In genomic region chr18:22343613-22344012, GRCh38 we compare ENCODE assay signal across 26 cellular contexts.
DNase-seq lines count a peak whose midpoint lies in the region; ATAC-seq, FAIRE-seq and TF ChIP-seq lines count a peak whose summit lies in the region.
"Had no signal": no experiment of that assay in that cellular context is flagged by ENCODE, and none has a peak within 500 bp of the region (broad histone marks: within the 10 kb centered on the region; RNA-seq: fewer than 3 reads in every experiment).

No MANE protein-coding gene starts in this region.

- H3K4me1 Mint-ChIP-seq in activated T-cell treated with anti-CD3 and anti-CD28 coated beads, Interleukin-2, amount 50 U/mL, for 24 hours (ENCODE audit: low read depth): peaks cover 61% of the 10 kb centered on the region
- peaks cover 82% of the 10 kb centered on the region for H3K4me1 Mint-ChIP-seq in central memory CD8-positive, alpha-beta T cell
- H3K4me1 Mint-ChIP-seq: activated B cell treated with CpG ODN at 0.5 μM for 24 hours; stimulated activated naive B cell treated with anti-CD40 and anti-IgM and Interleukin-4, amounts not matched to agents 10 μg/mL and 1 μg/mL and 100 μg/mL, for 72 hours had no signal

- no peaks in the 10 kb centered on the region for H3K36me3 ChIP-seq in Loucy (ENCODE audit: insufficient read depth, low read length)
- no peaks in the 10 kb centered on the region for H3K36me3 ChIP-seq in small intestine (ENCODE audit: control insufficient read depth in 2 of 2, insufficient read depth in 2 of 2, low read length in 2 of 2)
- H3K36me3 ChIP-seq: lower lobe of right lung, SJSA1, upper lobe of right lung had no signal

- H3K4me3 Mint-ChIP-seq in activated T-cell treated with anti-CD3 and anti-CD28 coated beads, Interleukin-2, amount 50 U/mL, for 24 hours: no peak overlapping the region
- peak overlapping the region; percentile 89 for H3K4me3 Mint-ChIP-seq in central memory CD8-positive, alpha-beta T cell
- H3K4me3 Mint-ChIP-seq: activated B cell treated with CpG ODN at 0.5 μM for 24 hours; nephron progenitor cell; stimulated activated naive B cell treated with anti-CD40 and anti-IgM and Interleukin-4, amounts not matched to agents 10 μg/mL and 1 μg/mL and 100 μg/mL, for 72 hours had no signal

- H3K9ac ChIP-seq in Loucy (ENCODE audit: low read depth, low read length, poor library complexity, severe bottlenecking): no peak overlapping the region

- H3K9me2 ChIP-seq in Loucy (replicated peaks; ENCODE audit: low read depth, low read length): no peaks in the 10 kb centered on the region

- H3K4me3 ChIP-seq in Loucy (ENCODE audit: low read length, poor library complexity, severe bottlenecking): no peak overlapping the region
- no peak overlapping the region for H3K4me3 ChIP-seq in small intestine (ENCODE audit: low read depth in 1 of 2, low read length in 2 of 2)
- H3K4me3 ChIP-seq: lower lobe of right lung, SJSA1, upper lobe of right lung had no signal

- H3K4me1 ChIP-seq in Loucy (ENCODE audit: insufficient read depth, low read length, poor library complexity, severe bottlenecking) (peaks cover 52% of the 10 kb centered on the region), small intestine (ENCODE audit: control insufficient read depth in 2 of 2, insufficient read depth in 1 of 2, low read depth in 1 of 2, low read length in 1 of 2) (peaks cover 4 to 8% of the 10 kb centered on the region in 2 donors)

- H4K20me1 ChIP-seq in Loucy (ENCODE audit: insufficient read depth, low read length, poor library complexity, severe bottlenecking): no peaks in the 10 kb centered on the region

- H3F3A ChIP-seq in Loucy (ENCODE audit: low read depth): no peaks in the 10 kb centered on the region

- peaks cover 27% of the 10 kb centered on the region for H3K27me3 Mint-ChIP-seq in activated T-cell treated with anti-CD3 and anti-CD28 coated beads, Interleukin-2, amount 50 U/mL, for 24 hours
- no peaks in the 10 kb centered on the region for H3K27me3 Mint-ChIP-seq in central memory CD8-positive, alpha-beta T cell

- peak overlapping the region; percentile 23 for H3K4me2 ChIP-seq in Loucy (ENCODE audit: low read depth, low read length, poor library complexity, severe bottlenecking)

- H3K27ac Mint-ChIP-seq in activated T-cell treated with anti-CD3 and anti-CD28 coated beads, Interleukin-2, amount 50 U/mL, for 24 hours: peak overlapping the region; percentile 22
- peak overlapping the region; percentile 99 for H3K27ac Mint-ChIP-seq in central memory CD8-positive, alpha-beta T cell (ENCODE audit: low read depth)
- H3K27ac Mint-ChIP-seq: activated B cell treated with CpG ODN at 0.5 μM for 24 hours; nephron progenitor cell; stimulated activated naive B cell treated with anti-CD40 and anti-IgM and Interleukin-4, amounts not matched to agents 10 μg/mL and 1 μg/mL and 100 μg/mL, for 72 hours had no signal

- ATAC-seq in central memory CD8-positive, alpha-beta T cell (replicated peaks; ENCODE audit: extremely low read depth, poor library complexity, severe bottlenecking): no peak
- ATAC-seq: lower lobe of right lung; stimulated activated naive B cell treated with anti-CD40 and anti-IgM and Interleukin-4, amounts not matched to agents 10 μg/mL and 1 μg/mL and 100 μg/mL, for 72 hours; upper lobe of right lung had no signal

- peak overlapping the region; percentile 18; the same call in 1 of the 2 replicates for H2AFZ ChIP-seq in Loucy (ENCODE audit: low read length)

- no peak for TF ChIP-seq CTCF in Loucy (conservative IDR thresholded peaks at IDR 0.05; ENCODE audit: low read length)

- no peaks in the 10 kb centered on the region for H3K79me2 ChIP-seq in Loucy (ENCODE audit: insufficient read depth, low read length)

- WGBS in small intestine, 3 donors: 81 to 97% (median 84%) methylated on average over 5 of the region's 5 CpGs

- DNase-seq in activated T-cell treated with anti-CD3 and anti-CD28 coated beads, Interleukin-2, amount 50 U/mL, for 24 hours: no peak
- no peak for DNase-seq in activated T-cell treated with anti-CD3 and anti-CD28 coated beads, Interleukin-2, amount 50 U/mL, for 1 hour
- DNase-seq in central memory CD8-positive, alpha-beta T cell (ENCODE audit: low spot score in 2 of 2): no peak
- no peak for DNase-seq in small intestine
- no peak for DNase-seq in NOMO-1 (lab: John Stamatoyannopoulos, UW; ENCODE audit: unreplicated experiment in 2 of 2)
- DNase-seq in NCI-H446 (lab: John Stamatoyannopoulos, UW): no peak
- DNase-seq in 8988T: no peak
- DNase-seq: activated B cell treated with CpG ODN at 0.5 μM for 24 hours; activated CD8-positive, alpha-beta memory T cell treated with anti-CD3 and anti-CD28 coated beads, Interleukin-2, amount 50 U/mL, for 4 hours; cortex of kidney; effector memory CD4-positive, alpha-beta T cell; GOT3; head of caudate nucleus; Kasumi-1; kidney; lower lobe of right lung; NCI-H1436; NCI-H748 treated with DMSO at 0.1 percent for 48 hours; nephron progenitor cell; stimulated activated naive B cell treated with anti-CD40 and anti-IgM and Interleukin-4, amounts not matched to agents 10 μg/mL and 1 μg/mL and 100 μg/mL, for 72 hours; upper lobe of right lung had no signal

- H3K27ac ChIP-seq in small intestine (ENCODE audit: low read depth in 1 of 2, low read length in 1 of 2): peak overlapping the region; percentile 63 to 68
- H3K27ac ChIP-seq: lower lobe of right lung, SJSA1, upper lobe of right lung had no signal

- H3K27me3 ChIP-seq in Loucy (ENCODE audit: insufficient read depth, low read length, poor library complexity, severe bottlenecking): no peaks in the 10 kb centered on the region
- H3K27me3 ChIP-seq in small intestine (ENCODE audit: control insufficient read depth in 2 of 2, insufficient read depth in 2 of 2, low read length in 2 of 2): no peaks in the 10 kb centered on the region
- H3K27me3 ChIP-seq: SJSA1, upper lobe of right lung had no signal

- no peaks in the 10 kb centered on the region for H3K9me3 ChIP-seq in Loucy (ENCODE audit: insufficient read depth, low read depth, low read length)
- no peaks in the 10 kb centered on the region for H3K9me3 ChIP-seq in small intestine (ENCODE audit: control insufficient read depth, low read depth)
- H3K9me3 ChIP-seq: lower lobe of right lung, SJSA1, upper lobe of right lung had no signal

- H3K9me3 Mint-ChIP-seq in activated T-cell treated with anti-CD3 and anti-CD28 coated beads, Interleukin-2, amount 50 U/mL, for 24 hours: no peaks in the 10 kb centered on the region
- no peaks in the 10 kb centered on the region for H3K9me3 Mint-ChIP-seq in central memory CD8-positive, alpha-beta T cell
- H3K9me3 Mint-ChIP-seq: activated B cell treated with CpG ODN at 0.5 μM for 24 hours, nephron progenitor cell had no signal

- H3K36me3 Mint-ChIP-seq in activated T-cell treated with anti-CD3 and anti-CD28 coated beads, Interleukin-2, amount 50 U/mL, for 24 hours (ENCODE audit: low read depth): no peaks in the 10 kb centered on the region
- H3K36me3 Mint-ChIP-seq in central memory CD8-positive, alpha-beta T cell (ENCODE audit: insufficient read depth): peaks cover 9% of the 10 kb centered on the region
- H3K36me3 Mint-ChIP-seq: stimulated activated naive B cell treated with anti-CD40 and anti-IgM and Interleukin-4, amounts not matched to agents 10 μg/mL and 1 μg/mL and 100 μg/mL, for 72 hours had no signal

- FAIRE-seq in small intestine (lab: Jason Lieb, UNC): no peak
- FAIRE-seq: A204.1, GM18507, GM19239, kidney had no signal
